In genomic region chr6:31874836-31875572, GRCh38 we compare ENCODE assay signal across 31 cellular contexts. TPM values are rescaled to one million over a fixed set of nuclear protein-coding genes. Genes with fewer than 3 reads are reported as not detected.
DNase-seq lines count a peak whose midpoint lies in the region; ATAC-seq and TF ChIP-seq lines count a peak whose summit lies in the region.
"Had no signal": no experiment of that assay in that cellular context is flagged by ENCODE, and none has a peak within 500 bp of the region (broad histone marks: within the 10 kb centered on the region; RNA-seq: fewer than 3 reads in every experiment).

No MANE protein-coding gene starts in this region.

- intact Hi-C loops in Right ventricle myocardium inferior (cut with DNase I) (no loop called here), left cardiac atrium (cut with DNase I) (no loop called here), dorsolateral prefrontal cortex (cut with DNase I) (no loop called here)

- DNase-seq in Right ventricle myocardium inferior (ENCODE audit: missing footprints) = peak; percentile 45
- DNase-seq in left cardiac atrium = no peak
- no peak for DNase-seq in T-helper 17 cell
- no peak for DNase-seq in HT-29 (ENCODE audit: low spot score)
- no peak for DNase-seq in activated naive CD4-positive, alpha-beta T cell treated with Interleukin-2 at 50 U/mL for 16 hours
- DNase-seq in dorsolateral prefrontal cortex = no peak
- no peak for DNase-seq in GM20000 (ENCODE audit: low spot score)
- DNase-seq: activated CD4-positive, alpha-beta T cell treated with anti-CD3 and anti-CD28 coated beads, Interleukin-2, amount 50 U/mL, for 1 hour; amygdala; COR-L47; DMS79; effector memory CD4-positive, alpha-beta T cell; H7; NCI-H1105 treated with DMSO at 0.1 percent for 48 hours; NCI-H2029; NCI-H226; RPMI8226; stimulated activated CD4-positive, alpha-beta T cell treated with anti-CD3 and anti-CD28 coated beads, Interleukin-4, amount 100 ng/mL, for 4 hours; stimulated activated naive CD4-positive, alpha-beta T cell had no signal

- no peak overlapping the region for H3K4me3 Mint-ChIP-seq in T-helper 17 cell
- H3K4me3 Mint-ChIP-seq: activated naive CD4-positive, alpha-beta T cell treated with anti-CD3 and anti-CD28 coated beads, Interleukin-2, amount 50 U/mL, for 24 hours; activated T-helper 1 cell treated with anti-CD3 and anti-CD28 coated beads, Interleukin-12 subunit alpha, Interleukin-12 subunit beta, Interleukin-2, Interleukin-4 antibody, amounts not matched to agents 30 ng/mL and 10 ng/mL and 1 ng/mL, durations not matched to agents 14 hours and 24 hours and 36 hours; T-helper 2 cell treated with Interferon-gamma antibody and Interleukin-4, amounts not matched to agents 5 μg/mL and 100 μg/mL, for 36 hours had no signal

- peak overlapping the region in 1 of 2 donors; percentile 59 for H3K9ac ChIP-seq in mucosa of rectum (ENCODE audit: low read depth in 1 of 2, low read length in 2 of 2)
- H3K9ac ChIP-seq: BLaER1 had no signal

- peaks cover 32 to 42% of the 10 kb centered on the region in 2 donors for H3K36me3 ChIP-seq in mucosa of rectum (ENCODE audit: control insufficient read depth in 2 of 2, insufficient read depth in 2 of 2, low read length in 2 of 2)

- no peaks in the 10 kb centered on the region for H3K27me3 Mint-ChIP-seq in T-helper 17 cell
- H3K27me3 Mint-ChIP-seq: activated naive CD4-positive, alpha-beta T cell treated with anti-CD3 and anti-CD28 coated beads, Interleukin-2, amount 50 U/mL, for 24 hours; progenitor cell of endocrine pancreas had no signal

- no peaks in the 10 kb centered on the region for H3K36me3 Mint-ChIP-seq in T-helper 17 cell (ENCODE audit: low read depth)

- ATAC-seq in Right ventricle myocardium inferior (no peak), left cardiac atrium (no peak), T-helper 17 cell (no peak)
- ATAC-seq: foreskin keratinocyte, sciatic nerve had no signal

- H3K27ac ChIP-seq in mucosa of rectum (ENCODE audit: low read depth in 2 of 2, low read length in 2 of 2) = peak overlapping the region; percentile 54 to 82
- no peak overlapping the region for H3K27ac ChIP-seq in dorsolateral prefrontal cortex
- H3K27ac ChIP-seq: BLaER1, foreskin keratinocyte, SK-N-MC, thoracic aorta had no signal

- peak overlapping the region in 1 of 2 donors; percentile 25 for H3K4me3 ChIP-seq in mucosa of rectum (ENCODE audit: low read length in 2 of 2)
- no peak overlapping the region for H3K4me3 ChIP-seq in dorsolateral prefrontal cortex
- H3K4me3 ChIP-seq: BLaER1, SK-N-MC, thoracic aorta had no signal

- peaks cover 14% of the 10 kb centered on the region for H3K4me1 Mint-ChIP-seq in T-helper 17 cell
- H3K4me1 Mint-ChIP-seq: activated naive CD4-positive, alpha-beta T cell treated with anti-CD3 and anti-CD28 coated beads, Interleukin-2, amount 50 U/mL, for 24 hours had no signal

- H3K9me3 ChIP-seq in T-helper 17 cell (ENCODE audit: control insufficient read depth, low read length, poor library complexity, severe bottlenecking) (no peaks in the 10 kb centered on the region), mucosa of rectum (ENCODE audit: control insufficient read depth in 2 of 2, low read length in 2 of 2) (no peaks in the 10 kb centered on the region)
- H3K9me3 ChIP-seq: BLaER1, thoracic aorta had no signal

- TF ChIP-seq CTCF in dorsolateral prefrontal cortex (IDR thresholded peaks at IDR 0.05 in 54 of 56, conservative IDR thresholded peaks at IDR 0.05 in 2 of 56; ENCODE audit: low read depth in 1 of 56, partially characterized antibody in 56 of 56) (no peak), GM20000 (IDR thresholded peaks at IDR 0.05; ENCODE audit: extremely low read depth, missing control alignments) (no peak)

- H3K27me3 ChIP-seq in mucosa of rectum (ENCODE audit: control insufficient read depth in 2 of 2, insufficient read depth in 2 of 2, low read length in 2 of 2) (no peaks in the 10 kb centered on the region), dorsolateral prefrontal cortex (no peaks in the 10 kb centered on the region)
- H3K27me3 ChIP-seq: BLaER1, foreskin keratinocyte had no signal

- peaks cover 31 to 40% of the 10 kb centered on the region in 2 donors for H3K4me1 ChIP-seq in mucosa of rectum (ENCODE audit: control insufficient read depth in 2 of 2, insufficient read depth in 2 of 2, low read length in 2 of 2)
- H3K4me1 ChIP-seq: foreskin keratinocyte had no signal

- peak overlapping the region; percentile 47 for H3K27ac Mint-ChIP-seq in T-helper 17 cell
- H3K27ac Mint-ChIP-seq: activated naive CD4-positive, alpha-beta T cell treated with anti-CD3 and anti-CD28 coated beads, Interleukin-2, amount 50 U/mL, for 24 hours; activated T-helper 1 cell treated with anti-CD3 and anti-CD28 coated beads, Interleukin-12 subunit alpha, Interleukin-12 subunit beta, Interleukin-2, Interleukin-4 antibody, amounts not matched to agents 30 ng/mL and 10 ng/mL and 1 ng/mL, durations not matched to agents 14 hours and 24 hours and 36 hours; progenitor cell of endocrine pancreas; T-helper 2 cell treated with Interferon-gamma antibody and Interleukin-4, amounts not matched to agents 5 μg/mL and 100 μg/mL, for 36 hours had no signal

RNA-seq across cellular contexts. Expression of gene SLC44A4, which starts 3.8 kb away (rescaled TPM):
- total RNA-seq in Right ventricle myocardium inferior = not detected
- total RNA-seq in left cardiac atrium = not detected
- under 1 TPM; 0.10 to 0.13 TPM for total RNA-seq in T-helper 17 cell
- 101 and 124 TPM in 2 replicates for total RNA-seq in HT-29 (2014; rRNA removed; shearing (Covaris generic))
- 1 to 10 TPM in 1 of 120 experiments, under 1 TPM in 4, not detected in 115; 0.18 to 1.7 (median 0.26) TPM for total RNA-seq in dorsolateral prefrontal cortex
- total RNA-seq: A673; activated T-helper 1 cell treated with anti-CD3 and anti-CD28 coated beads, Interleukin-12 subunit alpha, Interleukin-12 subunit beta, Interleukin-2, Interleukin-4 antibody, amounts not matched to agents 30 ng/mL and 10 ng/mL and 1 ng/mL, durations not matched to agents 14 hours and 24 hours and 36 hours; MCF 10A had no signal

RNA-seq across cellular contexts. Expression of gene NEU1, which starts 12.4 kb away (rescaled TPM):
- total RNA-seq in Right ventricle myocardium inferior (25.6 TPM), left cardiac atrium (10 to 100 TPM; 26.8 to 31.8 TPM), T-helper 17 cell (10 to 100 TPM; 27.1 to 29.6 TPM), dorsolateral prefrontal cortex (10 to 100 TPM; 16.0 to 38.4 (median 27.6) TPM)
- 82.3 and 87.1 TPM in 2 replicates for total RNA-seq in HT-29 (2014; rRNA removed; shearing (Covaris generic))

RNA-seq across cellular contexts. Expression of gene EHMT2, which starts 22.5 kb away (rescaled TPM):
- 16.8 TPM for total RNA-seq in Right ventricle myocardium inferior
- total RNA-seq in left cardiac atrium = 10 to 100 TPM; 12.9 to 20.2 TPM
- total RNA-seq in T-helper 17 cell = 10 to 100 TPM; 40.4 to 46.2 TPM
- total RNA-seq in HT-29 (2014; rRNA removed; shearing (Covaris generic)) = 85.9 and 98.5 TPM in 2 replicates
- total RNA-seq in dorsolateral prefrontal cortex = 100 to 1,000 TPM in 8 of 120 experiments, 10 to 100 TPM in 112; 63.4 to 111 (median 85.5) TPM

RNA-seq across cellular contexts. Expression of gene ZBTB12, which starts 26.9 kb away (rescaled TPM):
- total RNA-seq in Right ventricle myocardium inferior (3.2 TPM), left cardiac atrium (1 to 10 TPM; 2.5 to 4.6 TPM), T-helper 17 cell (under 1 TPM; 0.50 to 0.96 TPM), dorsolateral prefrontal cortex (10 to 100 TPM in 15 of 120 experiments, 1 to 10 TPM in 105; 3.7 to 13.7 (median 7.6) TPM)
- total RNA-seq in HT-29 (2014; rRNA removed; shearing (Covaris generic)) = 12.6 and 13.6 TPM in 2 replicates

RNA-seq across cellular contexts. Expression of gene HSPA1B, which starts 47.5 kb away (rescaled TPM):
- total RNA-seq in Right ventricle myocardium inferior = 215 TPM
- 100 to 1,000 TPM; 142 to 192 TPM for total RNA-seq in left cardiac atrium
- total RNA-seq in T-helper 17 cell = 10 to 100 TPM; 18.0 to 20.5 TPM
- total RNA-seq in HT-29 (2014; rRNA removed; shearing (Covaris generic)) = 655 TPM in 2 replicates
- 1,000 to 10,000 TPM in 12 of 120 experiments, 100 to 1,000 TPM in 108; 119 to 3,588 (median 260) TPM for total RNA-seq in dorsolateral prefrontal cortex

Comparison
In these comparisons a context has a peak if more than half of its experiments do, and no peak if none do; other contexts are left out.
1. H3K27ac ChIP-seq: peak in mucosa of rectum (2 of 2); none in dorsolateral prefrontal cortex (0 of 59).
2. RNA of gene SLC44A4, which starts 3.8 kb away (total RNA-seq): 101 to 124 TPM in HT-29; 0.10 to 0.13 TPM in T-helper 17 cell, not detected in left cardiac atrium, not detected in Right ventricle myocardium inferior (single experiment) and 0.18 to 1.7 TPM in dorsolateral prefrontal cortex; every median in the first group is over 10 times any median in the second.